9 cellular contexts compared by ENCODE assay signal in the genomic region with DNA sequence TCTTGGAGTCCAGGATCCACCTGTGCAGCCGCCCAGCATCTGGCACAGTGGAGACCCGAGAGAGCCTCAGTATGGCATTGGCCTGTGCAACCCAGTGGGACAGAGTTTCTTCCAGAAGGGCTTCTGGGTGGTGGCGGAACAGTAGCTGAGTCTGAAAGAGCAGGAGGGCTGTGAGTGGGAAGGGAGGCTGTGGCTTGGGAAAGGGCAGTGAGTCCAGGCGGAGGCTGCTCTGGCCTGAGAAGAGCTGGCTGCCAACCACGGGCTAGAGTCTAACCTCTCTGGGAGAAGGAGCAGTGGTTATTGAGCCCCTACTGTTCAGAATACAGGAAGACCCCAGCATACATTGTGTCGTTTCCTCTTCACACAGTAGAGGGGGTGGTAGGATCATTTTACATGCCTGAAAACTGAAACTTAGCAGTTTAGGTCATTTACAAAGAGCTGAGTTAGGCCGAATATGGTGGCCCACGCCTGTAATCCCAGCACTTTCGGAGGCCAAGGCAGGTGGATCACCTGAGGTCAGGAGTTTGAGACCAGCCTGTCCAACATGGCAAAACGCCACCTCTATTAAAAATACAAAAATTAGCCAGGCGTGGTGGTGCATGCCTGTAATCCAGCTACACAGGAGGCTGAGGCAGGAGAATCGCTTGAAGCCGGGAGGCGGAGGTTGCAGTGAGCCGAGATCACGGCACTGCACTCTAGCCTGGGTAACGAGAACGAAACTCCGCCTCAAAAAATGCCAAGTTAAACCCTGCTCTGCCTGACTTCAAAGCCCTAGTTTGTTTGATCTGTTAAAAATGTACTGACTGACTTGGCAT. TPM values are rescaled to one million over a fixed set of nuclear protein-coding genes. Genes with fewer than 3 reads are reported as not detected.
DNase-seq lines count a peak whose midpoint lies in the region; ATAC-seq, FAIRE-seq and TF ChIP-seq lines count a peak whose summit lies in the region.
"Had no signal": no experiment of that assay in that cellular context is flagged by ENCODE, and none has a peak within 500 bp of the region (broad histone marks: within the 10 kb centered on the region; RNA-seq: fewer than 3 reads in every experiment).

No MANE protein-coding gene starts in this region.

- H3K9me3 ChIP-seq in H1 (ENCODE audit: insufficient read depth in 2 of 2, low read depth in 1 of 2, low read length in 1 of 2), result no peaks in the 10 kb centered on the region

- H3K27me3 ChIP-seq in H1 (replicated peaks in 1 of 4; ENCODE audit: control insufficient read depth in 3 of 4, extremely low read depth in 1 of 4, insufficient read depth in 3 of 4, low read length in 3 of 4), result no peaks in the 10 kb centered on the region

- H2BK12ac ChIP-seq in H1 (ENCODE audit: low read depth, low read length), result no peak overlapping the region

- H3K9ac ChIP-seq in H1 (replicated peaks in 1 of 4; ENCODE audit: extremely low read depth in 1 of 4, low read depth in 3 of 4, low read length in 3 of 4), result peak overlapping the region in 1 of 4 experiments; percentile 13; a peak in 2 of 7 replicates

- H3K23me2 ChIP-seq in H1 (ENCODE audit: low read depth, low read length), result peaks cover 19% of the 10 kb centered on the region

- TF ChIP-seq RAD21 in H1 (IDR thresholded peaks at IDR 0.05 in 1 of 2, conservative IDR thresholded peaks at IDR 0.05 in 1 of 2; ENCODE audit: low read depth in 2 of 2, low read length in 2 of 2), result peak; percentile 44 to 51

- peaks cover 43% of the 10 kb centered on the region for H3K36me3 Mint-ChIP-seq in T-helper 1 cell treated with Interleukin-12 subunit alpha and Interleukin-12 subunit beta and Interleukin-4 antibody, amounts not matched to agents 30 μg/mL and 1 μg/mL, for 36 hours (ENCODE audit: low read depth)
- peaks cover 13% of the 10 kb centered on the region in 2 donors for H3K36me3 Mint-ChIP-seq in naive B cell

- H3K18ac ChIP-seq in H1 (ENCODE audit: extremely low read depth, low read length), result no peak overlapping the region

- no peak for TF ChIP-seq EP300 in H1 (IDR thresholded peaks at IDR 0.05; ENCODE audit: borderline replicate concordance in 1 of 2, low read depth in 2 of 2, low read length in 2 of 2)

- H3K56ac ChIP-seq in H1 (replicated peaks; ENCODE audit: insufficient read length, low read depth, low read length), result no peak overlapping the region

- no peak overlapping the region for H4K91ac ChIP-seq in H1 (replicated peaks; ENCODE audit: insufficient read length, low read length)

- POLR2A ChIA-PET in H1 (lab: Charles Lee; ENCODE audit: partially characterized antibody), result interaction anchor here (0.6 to 7.5 kb wide), 12 partner anchors 9 to 1394 kb away, joined by 3 to 61 read pairs (median 5); a partner anchor contains a TSS

- H4K20me1 ChIP-seq in H1 (replicated peaks in 1 of 2; ENCODE audit: control insufficient read depth in 1 of 2, insufficient read depth in 2 of 2, low read length in 2 of 2), result peaks cover 60 to 62% of the 10 kb centered on the region in 2 experiments

- H3K23ac ChIP-seq in H1 (ENCODE audit: insufficient read length), result no peak overlapping the region

- no peak for FAIRE-seq in H1 (lab: Jason Lieb, UNC)

- no peak for DNase-seq in H1 (ENCODE audit: low read depth in 1 of 2, low spot score in 2 of 2)
- peak; percentile 66 for DNase-seq in naive B cell
- DNase-seq in A172 (ENCODE audit: low spot score), result no peak
- no peak for DNase-seq in AG08396 (ENCODE audit: low spot score)
- no peak for DNase-seq in NCI-H69 (lab: John Stamatoyannopoulos, UW)

- no peak overlapping the region for H2BK120ac ChIP-seq in H1 (replicated peaks; ENCODE audit: low read depth, low read length)

- peak; percentile 14 for TF ChIP-seq POLR2A in GM15510 (IDR thresholded peaks at IDR 0.05; ENCODE audit: borderline replicate concordance, extremely low read depth, insufficient read length)
- no peak; a peak in 1 of 3 replicates for TF ChIP-seq POLR2A in H1 (IDR thresholded peaks at IDR 0.05; ENCODE audit: control extremely low read depth in 1 of 2, low read depth in 2 of 2, low read length in 2 of 2)

- peak in 1 of 3 experiments; percentile 32; a peak in 2 of 4 replicates for TF ChIP-seq CTCF in H1 (IDR thresholded peaks at IDR 0.05; ENCODE audit: control extremely low read depth in 1 of 3, insufficient read depth in 1 of 3, low read depth in 1 of 3, low read length in 3 of 3)

- 85% methylated on average over 19 of the region's 19 CpGs; no CpG with 5 or more reads in 1 of the 2 experiments for WGBS in H1 (ENCODE audit: extremely low coverage in 1 of 2, insufficient coverage in 1 of 2, insufficient read length in 1 of 2, insufficient replicate concordance in 2 of 2, low coverage in 1 of 2, low lambda C conversion rate in 2 of 2, missing lambda C conversion rate in 1 of 2), 2 experiments

- H3K4me1 ChIP-seq in H1 (replicated peaks in 1 of 4; ENCODE audit: control insufficient read depth in 3 of 4, insufficient read depth in 4 of 4, low read length in 3 of 4), result peaks cover 14 to 27% (median 16%) of the 10 kb centered on the region in 4 experiments

- no peak overlapping the region for H2BK20ac ChIP-seq in H1 (ENCODE audit: low read length)

- no peak overlapping the region for H3K27ac ChIP-seq in H1 (ENCODE audit: low read depth, low read length)

- no peak overlapping the region for H2BK15ac ChIP-seq in H1 (ENCODE audit: low read length)

- peak overlapping the region; percentile 97 for H3K27ac Mint-ChIP-seq in T-helper 1 cell treated with Interleukin-12 subunit alpha and Interleukin-12 subunit beta and Interleukin-4 antibody, amounts not matched to agents 30 μg/mL and 1 μg/mL, for 36 hours
- peak overlapping the region; percentile 90 to 98 (median 95) for H3K27ac Mint-ChIP-seq in naive B cell

- peak overlapping the region; percentile 95 for H3K4me3 Mint-ChIP-seq in T-helper 1 cell treated with Interleukin-12 subunit alpha and Interleukin-12 subunit beta and Interleukin-4 antibody, amounts not matched to agents 30 μg/mL and 1 μg/mL, for 36 hours
- H3K4me3 Mint-ChIP-seq in naive B cell, result peak overlapping the region; percentile 44 to 86 (median 76)

- peaks cover 20% of the 10 kb centered on the region; the same call in 1 of the 2 replicates for H3K79me1 ChIP-seq in H1 (ENCODE audit: low read depth, low read length)

- no peaks in the 10 kb centered on the region for H3K9me3 Mint-ChIP-seq in T-helper 1 cell treated with Interleukin-12 subunit alpha and Interleukin-12 subunit beta and Interleukin-4 antibody, amounts not matched to agents 30 μg/mL and 1 μg/mL, for 36 hours
- H3K9me3 Mint-ChIP-seq in naive B cell, result no peaks in the 10 kb centered on the region

- no peak overlapping the region for H3K14ac ChIP-seq in H1 (ENCODE audit: insufficient read length)

- H2BK5ac ChIP-seq in H1 (ENCODE audit: low read depth, low read length), result no peak overlapping the region

- no peaks in the 10 kb centered on the region for H3K27me3 Mint-ChIP-seq in T-helper 1 cell treated with Interleukin-12 subunit alpha and Interleukin-12 subunit beta and Interleukin-4 antibody, amounts not matched to agents 30 μg/mL and 1 μg/mL, for 36 hours (ENCODE audit: low read depth)
- H3K27me3 Mint-ChIP-seq in naive B cell, result peaks cover 0 to 8% (median 5%) of the 10 kb centered on the region in 3 donors

- no peak overlapping the region; the same call in 1 of the 2 replicates for H2AK5ac ChIP-seq in H1 (ENCODE audit: low read depth, low read length)

- H3K4me3 ChIP-seq in H1 (ENCODE audit: extremely low read depth in 1 of 4, insufficient read depth in 2 of 4, low read depth in 3 of 4, low read length in 4 of 4), result peak overlapping the region in 3 of 4 experiments; percentile 16 to 96 (median 81); a peak in 4 of 8 replicates

- CTCF ChIA-PET in H1 (lab: Charles Lee; ENCODE audit: partially characterized antibody), result interaction anchor here (0.6 to 2.1 kb wide), 24 partner anchors 8 to 503 kb away, joined by 3 to 11 read pairs (median 4); a partner anchor contains a TSS

- H3K4me2 ChIP-seq in H1 (ENCODE audit: insufficient read depth in 1 of 2, low read depth in 2 of 2, low read length in 2 of 2), result peak overlapping the region; percentile 85 to 93

- no peak overlapping the region for H4K5ac ChIP-seq in H1 (ENCODE audit: insufficient read length, low read depth, low read length)

- H3K4me1 Mint-ChIP-seq in T-helper 1 cell treated with Interleukin-12 subunit alpha and Interleukin-12 subunit beta and Interleukin-4 antibody, amounts not matched to agents 30 μg/mL and 1 μg/mL, for 36 hours (ENCODE audit: low read depth), result peaks cover 62% of the 10 kb centered on the region
- peaks cover 48 to 78% (median 66%) of the 10 kb centered on the region in 3 donors for H3K4me1 Mint-ChIP-seq in naive B cell

- no peak overlapping the region for H2AFZ ChIP-seq in H1 (ENCODE audit: low read length)

- no peak overlapping the region for H3K4ac ChIP-seq in H1 (replicated peaks; ENCODE audit: insufficient read length, low read depth, low read length)

- H3K79me2 ChIP-seq in H1 (ENCODE audit: control insufficient read depth in 1 of 2, insufficient read depth in 2 of 2, low read length in 2 of 2), result peaks cover 63 to 82% of the 10 kb centered on the region in 2 experiments

- H3K36me3 ChIP-seq in H1 (ENCODE audit: control insufficient read depth in 2 of 4, insufficient read depth in 4 of 4, low read length in 3 of 4), result peaks cover 28 to 52% (median 42%) of the 10 kb centered on the region in 4 experiments

- no peak overlapping the region for H4K8ac ChIP-seq in H1 (ENCODE audit: extremely low read depth, insufficient read depth, low read length)

- ATAC-seq in HG02852 (IDR thresholded peaks at IDR 0.05; ENCODE audit: unreplicated experiment), result peak; percentile 26
- ATAC-seq in naive B cell (ENCODE audit: low read depth in 2 of 2), result peak; percentile 17 to 20

RNA-seq across cellular contexts. Expression of a gene that starts 3.2 kb away (rescaled TPM):
- 122 and 125 TPM in 2 replicates for total RNA-seq in H1 (2021; fragmentation: NEBNext Ultra II Directional; extraction: Animal tissue kit (Norgen Biotek cat#: 25700))
- polyA plus RNA-seq in H1 (2011; rRNA removed) (112 and 167 TPM in 2 replicates), naive B cell (ENCODE audit: low read depth in 6 of 6) (10 to 100 TPM; 28.2 to 73.0 (median 40.2) TPM)
- polyA plus RNA-seq in H1 (2011; cell fraction: cytosol; rRNA removed), result 150 TPM
- polyA plus RNA-seq in H1 (2011; cell fraction: nucleus; rRNA removed), result 209 TPM
- polyA plus RNA-seq in H1 (2012, experiment 1 of 2), result 89.9 to 128 TPM (median 107 TPM) in 4 replicates
- polyA plus RNA-seq in H1 (2012, experiment 2 of 2), result 126 TPM
- polyA plus RNA-seq in H1 (2013, experiment 1 of 2), result 61.5 TPM
- polyA plus RNA-seq in H1 (2013, experiment 2 of 2), result 61.2 TPM
- polyA minus RNA-seq in H1 (2011; rRNA and poly(A)+ RNA removed), result 157 and 180 TPM in 2 replicates
- polyA minus RNA-seq in H1 (2011; cell fraction: cytosol; rRNA and poly(A)+ RNA removed), result 130 TPM
- 229 TPM for polyA minus RNA-seq in H1 (2011; cell fraction: nucleus; rRNA and poly(A)+ RNA removed)
- 32.7 and 37.0 TPM in 2 replicates for total RNA-seq in A172 (2014; rRNA removed; shearing (Covaris generic))

RNA-seq across cellular contexts. Expression of a gene that starts 14.5 kb away (rescaled TPM):
- total RNA-seq in H1 (2021; fragmentation: NEBNext Ultra II Directional; extraction: Animal tissue kit (Norgen Biotek cat#: 25700)), result 2.9 and 4.0 TPM in 2 replicates
- polyA plus RNA-seq in H1 (2011; rRNA removed), result 5.0 and 5.2 TPM in 2 replicates
- 5.5 TPM for polyA plus RNA-seq in H1 (2011; cell fraction: cytosol; rRNA removed)
- polyA plus RNA-seq in H1 (2011; cell fraction: nucleus; rRNA removed), result 6.6 TPM
- polyA plus RNA-seq in H1 (2012, experiment 1 of 2), result 2.5 to 5.7 TPM (median 4.1 TPM) in 4 replicates
- 3.0 TPM for polyA plus RNA-seq in H1 (2012, experiment 2 of 2)
- 3.1 TPM for polyA plus RNA-seq in H1 (2013, experiment 1 of 2)
- polyA plus RNA-seq in H1 (2013, experiment 2 of 2), result 2.1 TPM
- 1.8 and 2.0 TPM in 2 replicates for polyA minus RNA-seq in H1 (2011; rRNA and poly(A)+ RNA removed)
- 0.81 TPM for polyA minus RNA-seq in H1 (2011; cell fraction: cytosol; rRNA and poly(A)+ RNA removed)
- polyA minus RNA-seq in H1 (2011; cell fraction: nucleus; rRNA and poly(A)+ RNA removed), result 3.0 TPM
- polyA plus RNA-seq in naive B cell (ENCODE audit: low read depth in 6 of 6), result 1,000 to 10,000 TPM in 2 of 6 donors, 100 to 1,000 TPM in 4; 638 to 1,304 (median 969) TPM
- total RNA-seq in A172 (2014; rRNA removed; shearing (Covaris generic)), result 3.8 and 7.7 TPM in 2 replicates
- total RNA-seq: temporal lobe had no signal
